In genomic region chrX:11629593-11630211, GRCh38 we compare ENCODE assay signal across 10 cellular contexts. TPM values are rescaled to one million over a fixed set of nuclear protein-coding genes. Genes with fewer than 3 reads are reported as not detected.
DNase-seq lines count a peak whose midpoint lies in the region; ATAC-seq and TF ChIP-seq lines count a peak whose summit lies in the region.
"Had no signal": no experiment of that assay in that cellular context is flagged by ENCODE, and none has a peak within 500 bp of the region (broad histone marks: within the 10 kb centered on the region; RNA-seq: fewer than 3 reads in every experiment).

No MANE protein-coding gene starts in this region.

- H3K27ac Mint-ChIP-seq in activated naive CD4-positive, alpha-beta T cell treated with anti-CD3 and anti-CD28 coated beads, Interleukin-2, amount 50 U/mL, for 72 hours: no peak overlapping the region
- H3K27ac Mint-ChIP-seq in activated T-helper 1 cell treated with anti-CD3 and anti-CD28 coated beads, Interleukin-12 subunit alpha, Interleukin-12 subunit beta, Interleukin-2, Interleukin-4 antibody, amounts not matched to agents 30 ng/mL and 10 ng/mL and 1 ng/mL, durations not matched to agents 14 hours and 24 hours and 36 hours: no peak overlapping the region
- H3K27ac Mint-ChIP-seq in CD8-positive, alpha-beta T cell: no peak overlapping the region
- H3K27ac Mint-ChIP-seq: activated CD8-positive, alpha-beta T cell treated with anti-CD3 and anti-CD28 coated beads for 36 hours had no signal

- TF ChIP-seq CTCF in ascending aorta (IDR thresholded peaks at IDR 0.05): no peak
- no peak for TF ChIP-seq CTCF in left lung (IDR thresholded peaks at IDR 0.05)
- no peak for TF ChIP-seq CTCF in CD8-positive, alpha-beta T cell (IDR thresholded peaks at IDR 0.05)

- peak; percentile 79 for ATAC-seq in left lung
- ATAC-seq in activated naive CD4-positive, alpha-beta T cell treated with anti-CD3 and anti-CD28 coated beads, Interleukin-2, amount 50 U/mL, for 72 hours: no peak
- no peak for ATAC-seq in CD8-positive, alpha-beta T cell
- ATAC-seq: activated CD8-positive, alpha-beta T cell treated with anti-CD3 and anti-CD28 coated beads for 36 hours had no signal

- CTCF ChIA-PET in CD8-positive, alpha-beta T cell (lab: Charles Lee): no interaction called here

- POLR2A ChIA-PET in CD8-positive, alpha-beta T cell (lab: Charles Lee): no interaction called here

- H3K27ac ChIP-seq in ascending aorta (no peak overlapping the region), left lung (no peak overlapping the region)
- H3K27ac ChIP-seq in CD8-positive, alpha-beta T cell (ENCODE audit: low read depth, low read length): no peak overlapping the region
- H3K27ac ChIP-seq: parathyroid adenoma had no signal

- intact Hi-C loops in ascending aorta (cut with DNase I): loop anchor here (10.0 kb wide), 1 partner anchor 65 kb away; no protein-coding TSS in a partner anchor
- intact Hi-C loops in left lung (cut with DNase I): no loop called here
- intact Hi-C loops in activated T-helper 1 cell treated with anti-CD3 and anti-CD28 coated beads, Interleukin-12 subunit alpha, Interleukin-12 subunit beta, Interleukin-2, Interleukin-4 antibody, amounts not matched to agents 30 ng/mL and 10 ng/mL and 1 ng/mL, durations not matched to agents 14 hours and 24 hours and 36 hours (cut with micrococcal nuclease): no loop called here
- intact Hi-C loops in CD8-positive, alpha-beta T cell (cut with DNase I, micrococcal nuclease): no loop called here

- DNase-seq in GM04504 (ENCODE audit: low read depth) (peak; percentile 29), HCEC 1CT (peak; percentile 65), ascending aorta (ENCODE audit: low spot score in 2 of 2) (peak; percentile 8 to 75), left lung (peak in 1 of 2 donors; percentile 39)
- no peak for DNase-seq in activated naive CD4-positive, alpha-beta T cell treated with anti-CD3 and anti-CD28 coated beads, Interleukin-2, amount 50 U/mL, for 72 hours (ENCODE audit: low spot score in 2 of 2)
- DNase-seq in activated T-helper 1 cell treated with anti-CD3 and anti-CD28 coated beads, Interleukin-12 subunit alpha, Interleukin-12 subunit beta, Interleukin-2, Interleukin-4 antibody, amounts not matched to agents 30 ng/mL and 10 ng/mL and 1 ng/mL, durations not matched to agents 14 hours and 24 hours and 36 hours (ENCODE audit: low spot score): no peak
- DNase-seq in activated naive CD4-positive, alpha-beta T cell treated with anti-CD3 and anti-CD28 coated beads, Interleukin-2, amount 50 U/mL, for 16 hours: no peak
- DNase-seq in CD8-positive, alpha-beta T cell: no peak
- DNase-seq: activated CD8-positive, alpha-beta T cell treated with anti-CD3 and anti-CD28 coated beads for 36 hours had no signal

- H3K9me3 ChIP-seq in ascending aorta (peaks cover 0 to 21% of the 10 kb centered on the region in 2 donors), left lung (peaks cover 2 to 5% of the 10 kb centered on the region in 2 donors)
- H3K9me3 ChIP-seq in CD8-positive, alpha-beta T cell (ENCODE audit: low read length): no peaks in the 10 kb centered on the region

- H3K36me3 ChIP-seq in ascending aorta: no peaks in the 10 kb centered on the region
- H3K36me3 ChIP-seq in left lung: no peaks in the 10 kb centered on the region
- no peaks in the 10 kb centered on the region for H3K36me3 ChIP-seq in CD8-positive, alpha-beta T cell (ENCODE audit: insufficient read depth, low read length)

- H3K4me1 ChIP-seq in ascending aorta: no peaks in the 10 kb centered on the region
- H3K4me1 ChIP-seq in left lung: no peaks in the 10 kb centered on the region
- no peaks in the 10 kb centered on the region for H3K4me1 ChIP-seq in CD8-positive, alpha-beta T cell (ENCODE audit: insufficient read depth, low read length)
- H3K4me1 ChIP-seq: parathyroid adenoma had no signal

- H3K4me3 Mint-ChIP-seq in activated T-helper 1 cell treated with anti-CD3 and anti-CD28 coated beads, Interleukin-12 subunit alpha, Interleukin-12 subunit beta, Interleukin-2, Interleukin-4 antibody, amounts not matched to agents 30 ng/mL and 10 ng/mL and 1 ng/mL, durations not matched to agents 14 hours and 24 hours and 36 hours: no peak overlapping the region
- no peak overlapping the region for H3K4me3 Mint-ChIP-seq in CD8-positive, alpha-beta T cell
- H3K4me3 Mint-ChIP-seq: activated CD8-positive, alpha-beta T cell treated with anti-CD3 and anti-CD28 coated beads for 36 hours had no signal

- peaks cover 0 to 3% of the 10 kb centered on the region in 2 donors for H3K9me3 Mint-ChIP-seq in activated naive CD4-positive, alpha-beta T cell treated with anti-CD3 and anti-CD28 coated beads, Interleukin-2, amount 50 U/mL, for 72 hours
- H3K9me3 Mint-ChIP-seq in activated T-helper 1 cell treated with anti-CD3 and anti-CD28 coated beads, Interleukin-12 subunit alpha, Interleukin-12 subunit beta, Interleukin-2, Interleukin-4 antibody, amounts not matched to agents 30 ng/mL and 10 ng/mL and 1 ng/mL, durations not matched to agents 14 hours and 24 hours and 36 hours: no peaks in the 10 kb centered on the region
- peaks cover 5% of the 10 kb centered on the region for H3K9me3 Mint-ChIP-seq in CD8-positive, alpha-beta T cell

- H3K4me1 Mint-ChIP-seq in activated T-helper 1 cell treated with anti-CD3 and anti-CD28 coated beads, Interleukin-12 subunit alpha, Interleukin-12 subunit beta, Interleukin-2, Interleukin-4 antibody, amounts not matched to agents 30 ng/mL and 10 ng/mL and 1 ng/mL, durations not matched to agents 14 hours and 24 hours and 36 hours (ENCODE audit: low read depth): no peaks in the 10 kb centered on the region
- no peaks in the 10 kb centered on the region for H3K4me1 Mint-ChIP-seq in CD8-positive, alpha-beta T cell (ENCODE audit: low read depth)

- H3K27me3 ChIP-seq in ascending aorta: no peaks in the 10 kb centered on the region
- H3K27me3 ChIP-seq in left lung: no peaks in the 10 kb centered on the region
- H3K27me3 ChIP-seq in CD8-positive, alpha-beta T cell (ENCODE audit: insufficient read depth, low read length): no peaks in the 10 kb centered on the region

- H3K36me3 Mint-ChIP-seq in activated naive CD4-positive, alpha-beta T cell treated with anti-CD3 and anti-CD28 coated beads, Interleukin-2, amount 50 U/mL, for 72 hours: no peaks in the 10 kb centered on the region
- H3K36me3 Mint-ChIP-seq in activated T-helper 1 cell treated with anti-CD3 and anti-CD28 coated beads, Interleukin-12 subunit alpha, Interleukin-12 subunit beta, Interleukin-2, Interleukin-4 antibody, amounts not matched to agents 30 ng/mL and 10 ng/mL and 1 ng/mL, durations not matched to agents 14 hours and 24 hours and 36 hours (ENCODE audit: low read depth): no peaks in the 10 kb centered on the region
- H3K36me3 Mint-ChIP-seq in CD8-positive, alpha-beta T cell: no peaks in the 10 kb centered on the region

- no peaks in the 10 kb centered on the region for H3K27me3 Mint-ChIP-seq in activated T-helper 1 cell treated with anti-CD3 and anti-CD28 coated beads, Interleukin-12 subunit alpha, Interleukin-12 subunit beta, Interleukin-2, Interleukin-4 antibody, amounts not matched to agents 30 ng/mL and 10 ng/mL and 1 ng/mL, durations not matched to agents 14 hours and 24 hours and 36 hours (ENCODE audit: insufficient read depth)
- peaks cover 9% of the 10 kb centered on the region for H3K27me3 Mint-ChIP-seq in CD8-positive, alpha-beta T cell (ENCODE audit: low read depth)

- H3K4me3 ChIP-seq in ascending aorta (no peak overlapping the region), left lung (no peak overlapping the region)
- no peak overlapping the region for H3K4me3 ChIP-seq in CD8-positive, alpha-beta T cell (ENCODE audit: low read depth, low read length)

RNA-seq across cellular contexts. Expression of gene ARHGAP6, which starts 36.0 kb away (rescaled TPM):
- total RNA-seq in ascending aorta: 33.6 TPM
- total RNA-seq in left lung: 10 to 100 TPM in 1 of 2 donors, 1 to 10 TPM in 1; 7.0 to 12.9 TPM
- not detected for total RNA-seq in activated naive CD4-positive, alpha-beta T cell treated with anti-CD3 and anti-CD28 coated beads, Interleukin-2, amount 50 U/mL, for 72 hours
- not detected in 2 replicates for total RNA-seq in activated T-helper 1 cell treated with anti-CD3 and anti-CD28 coated beads, Interleukin-12 subunit alpha, Interleukin-12 subunit beta, Interleukin-2, Interleukin-4 antibody, amounts not matched to agents 30 ng/mL and 10 ng/mL and 1 ng/mL, durations not matched to agents 14 hours and 24 hours and 36 hours
- not detected for total RNA-seq in CD8-positive, alpha-beta T cell
- total RNA-seq: activated CD8-positive, alpha-beta T cell treated with anti-CD3 and anti-CD28 coated beads for 36 hours had no signal

Comparison
In these comparisons a context has a peak if more than half of its experiments do, and no peak if none do; other contexts are left out.
1. DNase-seq: peak in GM04504 (single experiment), HCEC 1CT (single experiment) and ascending aorta (2 of 2); none in activated naive CD4-positive, alpha-beta T cell treated with anti-CD3 and anti-CD28 coated beads, Interleukin-2, amount 50 U/mL, for 72 hours (0 of 2), activated T-helper 1 cell treated with anti-CD3 and anti-CD28 coated beads, Interleukin-12 subunit alpha, Interleukin-12 subunit beta, Interleukin-2, Interleukin-4 antibody, amounts not matched to agents 30 ng/mL and 10 ng/mL and 1 ng/mL, durations not matched to agents 14 hours and 24 hours and 36 hours (single experiment), activated naive CD4-positive, alpha-beta T cell treated with anti-CD3 and anti-CD28 coated beads, Interleukin-2, amount 50 U/mL, for 16 hours (single experiment) and CD8-positive, alpha-beta T cell (0 of 7).